Comparison of ENCODE assay signal across 21 cellular contexts in the genomic region with DNA sequence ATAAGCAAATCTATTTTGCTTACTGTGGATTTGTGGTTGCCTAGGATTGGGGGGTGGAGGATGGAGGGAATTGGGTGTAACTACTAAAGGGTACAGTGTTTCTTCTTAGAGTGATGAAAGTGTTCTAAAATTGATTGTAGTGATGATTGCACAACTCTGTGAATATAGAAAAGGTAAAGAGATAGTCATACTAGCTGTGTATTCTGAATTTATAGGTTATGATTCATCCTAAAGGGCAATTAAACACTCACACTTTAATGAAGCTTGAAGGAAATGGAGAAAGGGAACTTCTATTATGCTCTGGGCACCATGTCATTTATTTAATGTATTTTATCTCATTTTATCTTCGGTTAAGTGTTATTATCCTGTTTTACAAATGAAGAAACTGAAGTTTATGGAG. TPM values are rescaled to one million over a fixed set of nuclear protein-coding genes. Genes with fewer than 3 reads are reported as not detected.
A peak's percentile ranks its signal among the peaks of the same experiment; 100 is the strongest.
DNase-seq lines count a peak whose midpoint lies in the region; ATAC-seq, FAIRE-seq and TF ChIP-seq lines count a peak whose summit lies in the region.
"Had no signal": no experiment of that assay in that cellular context is flagged by ENCODE, and none has a peak within 500 bp of the region (broad histone marks: within the 10 kb centered on the region; RNA-seq: fewer than 3 reads in every experiment).

No MANE protein-coding gene starts in this region.

- no peak overlapping the region for H3K27ac Mint-ChIP-seq in activated T-helper 17 cell treated with anti-CD3 and anti-CD28 coated beads, Interleukin-2, amount 50 U/mL, for 72 hours
- H3K27ac Mint-ChIP-seq: CD4-positive, alpha-beta memory T cell had no signal

- H3K79me2 ChIP-seq in HepG2 (ENCODE audit: insufficient read depth, low read length) (no peaks in the 10 kb centered on the region), PC-9 (ENCODE audit: low read depth) (no peaks in the 10 kb centered on the region)

- ATAC-seq in HepG2 (no peak), right lobe of liver (no peak)
- no peak for ATAC-seq in activated T-helper 17 cell treated with anti-CD3 and anti-CD28 coated beads, Interleukin-2, amount 50 U/mL, for 72 hours (replicated peaks)
- ATAC-seq: HCT116 had no signal

- H3K36me3 ChIP-seq in HepG2 (replicated peaks in 1 of 2; ENCODE audit: control insufficient read depth in 1 of 2, insufficient read depth in 2 of 2, low read length in 2 of 2): no peaks in the 10 kb centered on the region
- no peaks in the 10 kb centered on the region for H3K36me3 ChIP-seq in right lobe of liver
- no peaks in the 10 kb centered on the region for H3K36me3 ChIP-seq in PC-9 (ENCODE audit: low read depth)
- H3K36me3 ChIP-seq: BE2C had no signal

- TF ChIP-seq RAD21 in HepG2 (CRISPR knock-in tag; IDR thresholded peaks at IDR 0.05): no peak

- CTCF ChIA-PET in HepG2 (lab: Yijun Ruan, JAX; ENCODE audit: low intra/inter-chr PET ratio, low total read pairs) (no interaction called here), PC-9 (lab: Charles Lee) (no interaction called here)

- BruUV-seq in HepG2 (replicated peaks; lab: Mats Ljungman, UMichigan) (no TSS peak), PC-9 (replicated peaks; lab: Mats Ljungman, UMichigan) (no TSS peak)

- H3K4me1 ChIP-seq in HepG2 (ENCODE audit: insufficient read depth, low read length) (no peaks in the 10 kb centered on the region), right lobe of liver (no peaks in the 10 kb centered on the region), PC-9 (replicated peaks; ENCODE audit: insufficient read depth) (peaks cover 4% of the 10 kb centered on the region; the same call in 1 of the 2 replicates)
- H3K4me1 ChIP-seq: BE2C had no signal

- no peak overlapping the region for H3K9ac ChIP-seq in HepG2 (ENCODE audit: insufficient read depth, low read depth, low read length)
- H3K9ac ChIP-seq: GM23248 had no signal

- 51% methylated on average over 1 of the region's 1 CpG for WGBS in HepG2 (ENCODE audit: low lambda C conversion rate)
- 78% methylated on average over 1 of the region's 1 CpG for WGBS in right lobe of liver (ENCODE audit: insufficient coverage, low coverage, low lambda C conversion rate, missing lambda C conversion rate)

- no peak overlapping the region for H3K4me3 Mint-ChIP-seq in activated T-helper 17 cell treated with anti-CD3 and anti-CD28 coated beads, Interleukin-2, amount 50 U/mL, for 72 hours
- H3K4me3 Mint-ChIP-seq: CD4-positive, alpha-beta memory T cell had no signal

- in situ Hi-C loops in HepG2 (cut with HindIII; ENCODE audit: extremely low pct_ligation_motif_present, low pct_unique_long_range_greater_than_20kb): no loop called here

- intact Hi-C loops in HepG2 (cut with micrococcal nuclease; ENCODE audit: unreplicated experiment): no loop called here
- intact Hi-C loops in right lobe of liver (cut with DNase I): no loop called here
- intact Hi-C loops in PC-9 (cut with micrococcal nuclease; ENCODE audit: unreplicated experiment): no loop called here

- no peaks in the 10 kb centered on the region for H3K9me2 ChIP-seq in PC-9 (ENCODE audit: insufficient read depth)

- DNase-seq in HepG2 (ENCODE audit: low spot score) (no peak), right lobe of liver (no peak), PC-9 (peak in 1 of 2 experiments; percentile 56), epithelial cell of esophagus (ENCODE audit: low read depth) (peak; percentile 44), SHP77 (lab: John Stamatoyannopoulos, UW) (no peak), NCI-H1048 (lab: John Stamatoyannopoulos, UW) (no peak)
- DNase-seq: BE2C; CD4-positive, alpha-beta memory T cell; DMS153; DMS79 treated with DMSO at 0.1 percent for 48 hours; EL; GM23248 had no signal

- TF ChIP-seq CTCF in HepG2 (CRISPR knock-in tag; IDR thresholded peaks at IDR 0.05) (no peak), right lobe of liver (IDR thresholded peaks at IDR 0.05) (no peak), PC-9 (conservative IDR thresholded peaks at IDR 0.05) (no peak), epithelial cell of esophagus (IDR thresholded peaks at IDR 0.05; ENCODE audit: insufficient read depth, low read depth, low read length, missing control alignments) (no peak)

- H3F3A ChIP-seq in PC-9 (ENCODE audit: insufficient read depth, low read depth): no peaks in the 10 kb centered on the region

- no peak overlapping the region for H3K4me2 ChIP-seq in HepG2 (ENCODE audit: low read depth, low read length)
- 0 out of 2 replicates have a peak overlapping the region, but pooled peaks have one; percentile 0 for H3K4me2 ChIP-seq in PC-9

- peaks cover 6% of the 10 kb centered on the region for H3K27me3 Mint-ChIP-seq in activated T-helper 17 cell treated with anti-CD3 and anti-CD28 coated beads, Interleukin-2, amount 50 U/mL, for 72 hours

- H2AFZ ChIP-seq in HepG2 (ENCODE audit: low read length) (no peak overlapping the region), PC-9 (no peak overlapping the region)
- H2AFZ ChIP-seq: GM23248 had no signal

- H3K4me1 Mint-ChIP-seq in activated T-helper 17 cell treated with anti-CD3 and anti-CD28 coated beads, Interleukin-2, amount 50 U/mL, for 72 hours: no peaks in the 10 kb centered on the region
- H3K4me1 Mint-ChIP-seq: CD4-positive, alpha-beta memory T cell had no signal

- H3K9me3 ChIP-seq in HepG2 (ENCODE audit: low read length): no peaks in the 10 kb centered on the region
- no peaks in the 10 kb centered on the region for H3K9me3 ChIP-seq in right lobe of liver
- peaks cover 3% of the 10 kb centered on the region; the same call in 1 of the 2 replicates for H3K9me3 ChIP-seq in PC-9 (ENCODE audit: insufficient read depth, low read depth)
- H3K9me3 ChIP-seq: BE2C had no signal

- no peak overlapping the region for H3K4me3 ChIP-seq in HepG2 (replicated peaks in 1 of 3; ENCODE audit: insufficient read depth in 1 of 3, low read depth in 2 of 3, low read length in 3 of 3)
- no peak overlapping the region for H3K4me3 ChIP-seq in right lobe of liver
- no peak overlapping the region for H3K4me3 ChIP-seq in PC-9
- H3K4me3 ChIP-seq in epithelial cell of esophagus (ENCODE audit: low read length): no peak overlapping the region
- H3K4me3 ChIP-seq: GM23248 had no signal

- no peaks in the 10 kb centered on the region for H3K9me3 Mint-ChIP-seq in activated T-helper 17 cell treated with anti-CD3 and anti-CD28 coated beads, Interleukin-2, amount 50 U/mL, for 72 hours

- no peaks in the 10 kb centered on the region for H3K36me3 Mint-ChIP-seq in activated T-helper 17 cell treated with anti-CD3 and anti-CD28 coated beads, Interleukin-2, amount 50 U/mL, for 72 hours (ENCODE audit: low read depth)
- H3K36me3 Mint-ChIP-seq: CD4-positive, alpha-beta memory T cell had no signal

- H3K27me3 ChIP-seq in HepG2 (ENCODE audit: control insufficient read depth in 1 of 2, insufficient read depth in 2 of 2, low read length in 2 of 2) (no peaks in the 10 kb centered on the region), right lobe of liver (no peaks in the 10 kb centered on the region), PC-9 (ENCODE audit: insufficient read depth, low read depth) (no peaks in the 10 kb centered on the region)
- H3K27me3 ChIP-seq: BE2C had no signal

- H3K27ac ChIP-seq in HepG2 (ENCODE audit: extremely low read length, insufficient read depth, low read length) (no peak overlapping the region), right lobe of liver (no peak overlapping the region), PC-9 (no peak overlapping the region)
- H3K27ac ChIP-seq: C4-2B, GM23248, HL-60 had no signal

- H4K20me1 ChIP-seq in HepG2 (ENCODE audit: insufficient read depth, low read length) (no peaks in the 10 kb centered on the region), PC-9 (ENCODE audit: insufficient read depth) (no peaks in the 10 kb centered on the region)

- no peak for TF ChIP-seq POLR2A in HepG2 (IDR thresholded peaks at IDR 0.05; ENCODE audit: insufficient read depth in 1 of 2, low read depth in 2 of 2, low read length in 2 of 2)
- no peak for TF ChIP-seq POLR2A in right lobe of liver (IDR thresholded peaks at IDR 0.05)

- FAIRE-seq in HepG2 (lab: Jason Lieb, UNC): no peak
- FAIRE-seq: A204.1, D721Med, G401.6, GM12891, H54 had no signal

- no peak for TF ChIP-seq EP300 in HepG2 (IDR thresholded peaks at IDR 0.05; ENCODE audit: low read depth in 2 of 2, low read length in 2 of 2)
- TF ChIP-seq EP300 in HepG2 (CRISPR knock-in tag; IDR thresholded peaks at IDR 0.05; ENCODE audit: borderline replicate concordance): no peak

- POLR2A ChIA-PET in HepG2 (lab: Yijun Ruan, JAX) (no interaction called here), PC-9 (lab: Charles Lee; ENCODE audit: unreplicated experiment) (no interaction called here)

TF ChIP-seq in HepG2, 621 proteins besides CTCF, POLR2A, EP300 and RAD21:
- no peak for TF ChIP-seq ZNF652 (CRISPR knock-in tag; IDR thresholded peaks at IDR 0.05; ENCODE audit: borderline replicate concordance, low read depth)
- TF ChIP-seq CEBPB (IDR thresholded peaks at IDR 0.05; ENCODE audit: borderline replicate concordance, low read depth, low read length): peak; percentile 44; the same call in 1 of the 2 replicates

RNA-seq across cellular contexts. Expression of a gene that starts 9.9 kb away (rescaled TPM):
- not detected in 2 replicates for total RNA-seq in HepG2 (2016; rRNA removed; fragmentation: Illumina TruSeq; extraction: Trizol)
- total RNA-seq in HepG2 (2016; cell fraction: cytosol; rRNA removed; fragmentation: Illumina TruSeq; extraction: Trizol; ENCODE audit: low read depth): not detected in 2 replicates
- not detected in 2 replicates for total RNA-seq in HepG2 (2016; cell fraction: insoluble cytoplasmic fraction; rRNA removed; fragmentation: Illumina TruSeq; extraction: Trizol)
- total RNA-seq in HepG2 (2016; cell fraction: membrane; rRNA removed; fragmentation: Illumina TruSeq; extraction: Trizol): not detected in 2 replicates
- not detected in 2 replicates for total RNA-seq in HepG2 (2016; cell fraction: nucleus; rRNA removed; fragmentation: Illumina TruSeq; extraction: Trizol)
- polyA plus RNA-seq in HepG2 (2011; rRNA removed): not detected in 2 replicates
- not detected in 2 replicates for polyA plus RNA-seq in HepG2 (2011; cell fraction: cytosol; rRNA removed)
- not detected in 2 replicates for polyA plus RNA-seq in HepG2 (2011; cell fraction: nucleus; rRNA removed)
- not detected in 2 replicates for polyA plus RNA-seq in HepG2 (2012)
- not detected in 2 replicates for polyA plus RNA-seq in HepG2 (2016; cell fraction: cytosol; fragmentation: Illumina TruSeq; extraction: Trizol; ENCODE audit: low read depth)
- polyA plus RNA-seq in HepG2 (2016; cell fraction: insoluble cytoplasmic fraction; fragmentation: Illumina TruSeq; extraction: Trizol; ENCODE audit: low read depth): not detected in 2 replicates
- polyA plus RNA-seq in HepG2 (2016; cell fraction: membrane; fragmentation: Illumina TruSeq; extraction: Trizol; ENCODE audit: low read depth): not detected in 2 replicates
- polyA plus RNA-seq in HepG2 (2016; cell fraction: nucleus; fragmentation: Illumina TruSeq; extraction: Trizol; ENCODE audit: insufficient read depth, low read depth): not detected in 2 replicates
- polyA minus RNA-seq in HepG2 (2011; rRNA and poly(A)+ RNA removed; ENCODE audit: low replicate concordance): not detected in 2 replicates
- polyA minus RNA-seq in HepG2 (2011; cell fraction: cytosol; rRNA and poly(A)+ RNA removed): not detected in 2 replicates
- not detected in 2 replicates for polyA minus RNA-seq in HepG2 (2011; cell fraction: nucleus; rRNA and poly(A)+ RNA removed)
- total RNA-seq in right lobe of liver: not detected
- not detected in 2 replicates for total RNA-seq in PC-9 (2021)
- not detected for total RNA-seq in activated T-helper 17 cell treated with anti-CD3 and anti-CD28 coated beads, Interleukin-2, amount 50 U/mL, for 72 hours
- total RNA-seq: CD4-positive, alpha-beta memory T cell; GM23248 had no signal
- polyA plus RNA-seq: CD4-positive, alpha-beta memory T cell; GM23248 had no signal
